8 cellular contexts compared by ENCODE assay signal in genomic region chr19:45016388-45017314, GRCh38.
DNase-seq lines count a peak whose midpoint lies in the region; TF ChIP-seq lines count a peak whose summit lies in the region.

No MANE protein-coding gene starts in this region.

- no peak overlapping the region for H3K4me3 ChIP-seq in HEK293 (ENCODE audit: low read depth, low read length)

- DNase-seq in NCI-H187 (lab: John Stamatoyannopoulos, UW) (peak; percentile 39 to 57), NCI-H187 treated with DMSO at 0.1 percent for 48 hours (lab: John Stamatoyannopoulos, UW) (no peak), NAMALWA (ENCODE audit: low spot score) (peak; percentile 99), T-helper 2 cell (peak; percentile 52 to 94 (median 75)), amygdala (lab: John Stamatoyannopoulos, UW) (peak in 53 of 56 donors; percentile 4 to 90 (median 53)), hippocampal formation (lab: John Stamatoyannopoulos, UW) (peak; percentile 72 to 79)
- DNase-seq in stimulated activated CD4-positive, alpha-beta T cell treated with anti-CD3 and anti-CD28 coated beads, Interleukin-15, amount 100 ng/mL, for 24 hours: peak; percentile 69

- POLR2A ChIA-PET in HEK293 (lab: Yijun Ruan, JAX): interaction anchor here (0.8 kb wide), 1 partner anchor 22 kb away, joined by 4 read pairs; no protein-coding TSS in a partner anchor

- H3K36me3 ChIP-seq in HEK293 (ENCODE audit: control insufficient read depth in 2 of 2, insufficient read depth in 1 of 2, low read length in 2 of 2): no peaks in the 10 kb centered on the region; a peak in 1 of 3 replicates

- no peaks in the 10 kb centered on the region; the same call in 1 of the 2 replicates for H3K4me1 ChIP-seq in HEK293 (ENCODE audit: control insufficient read depth, insufficient read depth, low read length)

- TF ChIP-seq CTCF in HEK293 (tag by site-specific recombination; IDR thresholded peaks at IDR 0.05): peak; percentile 62

- no peak overlapping the region for H3K27ac ChIP-seq in HEK293 (ENCODE audit: extremely low read depth, low read depth, low read length)

- CTCF ChIA-PET in HEK293 (lab: Yijun Ruan, JAX): interaction anchor here (0.5 to 2.5 kb wide), 16 partner anchors 10 to 578 kb away, joined by 3 to 10 read pairs (median 3); partner anchors contain the start of gene BLOC1S3

- no peaks in the 10 kb centered on the region for H3K9me3 ChIP-seq in HEK293 (ENCODE audit: control insufficient read depth, insufficient read depth, low read depth, low read length)

TF ChIP-seq in HEK293, 187 proteins besides CTCF, POLR2A, EP300 and RAD21 (continues in another document):
- TF ChIP-seq ZBTB1 (tag by site-specific recombination; IDR thresholded peaks at IDR 0.05) (no peak), ZNF660 (tag by site-specific recombination; IDR thresholded peaks at IDR 0.05) (peak; percentile 85; the same call in 1 of the 2 replicates), GLI2 (tag by site-specific recombination; IDR thresholded peaks at IDR 0.05; ENCODE audit: borderline replicate concordance, low read depth) (no peak), ZNF362 (tag by site-specific recombination; IDR thresholded peaks at IDR 0.05) (no peak), KLF10 (tag by site-specific recombination; IDR thresholded peaks at IDR 0.05) (no peak), ZNF560 (tag by site-specific recombination; IDR thresholded peaks at IDR 0.05; ENCODE audit: borderline replicate concordance) (no peak), PRDM10 (tag by site-specific recombination; IDR thresholded peaks at IDR 0.05) (0 out of 2 replicates have a peak, but pooled peaks have one; percentile 25), ZNF350 (tag by site-specific recombination; IDR thresholded peaks at IDR 0.05) (no peak), FEZF1 (tag by site-specific recombination; IDR thresholded peaks at IDR 0.05) (no peak), ZNF654 (tag by site-specific recombination; IDR thresholded peaks at IDR 0.05; ENCODE audit: low read depth) (peak; percentile 80), ZNF501 (tag by site-specific recombination; IDR thresholded peaks at IDR 0.05) (no peak), ZNF626 (tag by site-specific recombination; IDR thresholded peaks at IDR 0.05) (no peak), PRDM6 (tag by site-specific recombination; IDR thresholded peaks at IDR 0.05) (no peak), ZNF664 (tag by site-specific recombination; IDR thresholded peaks at IDR 0.05) (no peak), ZNF221 (tag by site-specific recombination; IDR thresholded peaks at IDR 0.05; ENCODE audit: borderline replicate concordance) (no peak), ZSCAN30 (tag by site-specific recombination; IDR thresholded peaks at IDR 0.05) (0 out of 2 replicates have a peak, but pooled peaks have one; percentile 36), ZNF777 (tag by site-specific recombination; IDR thresholded peaks at IDR 0.05; ENCODE audit: borderline replicate concordance) (no peak), SALL2 (tag by site-specific recombination; IDR thresholded peaks at IDR 0.05; ENCODE audit: borderline replicate concordance) (no peak), KLF1 (tag by site-specific recombination; IDR thresholded peaks at IDR 0.05) (no peak), ZNF398 (tag by site-specific recombination; IDR thresholded peaks at IDR 0.05) (no peak), ZNF292 (tag by site-specific recombination; IDR thresholded peaks at IDR 0.05; ENCODE audit: borderline replicate concordance, low read depth) (no peak), ZNF335 (tag by site-specific recombination; conservative IDR thresholded peaks at IDR 0.05) (no peak), ZXDB (tag by site-specific recombination; IDR thresholded peaks at IDR 0.05) (no peak), ZNF600 (tag by site-specific recombination; IDR thresholded peaks at IDR 0.05) (peak; percentile 50; the same call in 1 of the 2 replicates), ZBTB48 (tag by site-specific recombination; IDR thresholded peaks at IDR 0.05) (no peak), ZBTB20 (tag by site-specific recombination; IDR thresholded peaks at IDR 0.05) (no peak), ZNF157 (tag by site-specific recombination; IDR thresholded peaks at IDR 0.05) (no peak), ZNF555 (tag by site-specific recombination; conservative IDR thresholded peaks at IDR 0.05) (no peak), ZFHX2 (tag by site-specific recombination; conservative IDR thresholded peaks at IDR 0.05) (no peak)
